In genomic region chr15:40436892-40437753, GRCh38 we compare ENCODE assay signal across 6 cellular contexts. TPM values are rescaled to one million over a fixed set of nuclear protein-coding genes. Genes with fewer than 3 reads are reported as not detected.
DNase-seq lines count a peak whose midpoint lies in the region; ATAC-seq and TF ChIP-seq lines count a peak whose summit lies in the region.

No MANE protein-coding gene starts in this region.

- H3K36me3 ChIP-seq in BLaER1 (no peaks in the 10 kb centered on the region; the same call in 1 of the 2 replicates), SK-N-MC (ENCODE audit: insufficient read depth, low read length) (no peaks in the 10 kb centered on the region)

- peaks cover 10% of the 10 kb centered on the region for H3K27me3 Mint-ChIP-seq in memory B cell
- H3K27me3 Mint-ChIP-seq in HFFc6 (ENCODE audit: insufficient read depth), result peaks cover 49% of the 10 kb centered on the region

- H3K9me3 Mint-ChIP-seq in memory B cell (no peaks in the 10 kb centered on the region), HFFc6 (no peaks in the 10 kb centered on the region)

- TF ChIP-seq CTCF in HFFc6 (IDR thresholded peaks at IDR 0.05), result no peak

- H3K27me3 ChIP-seq in BLaER1, result peaks cover 43% of the 10 kb centered on the region; the same call in 1 of the 2 replicates

- H3K9me3 ChIP-seq in BLaER1 (no peaks in the 10 kb centered on the region), SK-N-MC (ENCODE audit: low read depth, low read length) (no peaks in the 10 kb centered on the region)

- peak overlapping the region; percentile 68 for H3K4me3 ChIP-seq in BLaER1
- peak overlapping the region; percentile 74 for H3K4me3 ChIP-seq in SK-N-MC

- ATAC-seq in memory B cell (ENCODE audit: low read depth), result no peak
- no peak for ATAC-seq in GM21447 (IDR thresholded peaks at IDR 0.05; ENCODE audit: unreplicated experiment)
- ATAC-seq in HG03342 (IDR thresholded peaks at IDR 0.05; ENCODE audit: unreplicated experiment), result no peak

- H3K4me1 Mint-ChIP-seq in memory B cell (peaks cover 32% of the 10 kb centered on the region), HFFc6 (ENCODE audit: low read depth) (peaks cover 10% of the 10 kb centered on the region)

- H3K4me3 Mint-ChIP-seq in memory B cell, result peak overlapping the region; percentile 69
- H3K4me3 Mint-ChIP-seq in HFFc6, result no peak overlapping the region

- peak overlapping the region; percentile 74 for H3K9ac ChIP-seq in BLaER1
- peak overlapping the region; percentile 49 for H3K9ac ChIP-seq in SK-N-MC (ENCODE audit: insufficient read length)

- H4K20me1 ChIP-seq in BLaER1, result peaks cover 11% of the 10 kb centered on the region

- no peak for DNase-seq in SK-N-MC (ENCODE audit: low read depth, low spot score)
- peak in 1 of 2 donors; percentile 27 for DNase-seq in memory B cell (ENCODE audit: low spot score in 2 of 2)
- DNase-seq in HFFc6, result no peak

- H3K4me1 ChIP-seq in BLaER1, result peaks cover 61% of the 10 kb centered on the region

- peak overlapping the region; percentile 99 for H3K4me2 ChIP-seq in BLaER1

- peak overlapping the region; percentile 76; the same call in 1 of the 2 replicates for H3K27ac ChIP-seq in BLaER1
- no peak overlapping the region for H3K27ac ChIP-seq in SK-N-MC

- peaks cover 4% of the 10 kb centered on the region for H3K36me3 Mint-ChIP-seq in memory B cell
- no peaks in the 10 kb centered on the region for H3K36me3 Mint-ChIP-seq in HFFc6 (ENCODE audit: low read depth)

- no peak overlapping the region for H3K27ac Mint-ChIP-seq in memory B cell
- no peak overlapping the region for H3K27ac Mint-ChIP-seq in HFFc6

RNA-seq across cellular contexts. Expression of gene BAHD1, which starts 3.6 kb away (rescaled TPM):
- total RNA-seq in HFFc6 (2021; fragmentation: NEBNext Ultra II Directional; extraction: Animal tissue kit (Norgen Biotek cat#: 25700)), result 10 to 100 TPM; 12.7 to 14.4 (median 14.2) TPM

RNA-seq across cellular contexts. Expression of gene IVD, which starts 31.5 kb away (rescaled TPM):
- 10 to 100 TPM; 48.5 to 69.9 (median 50.4) TPM for total RNA-seq in HFFc6 (2021; fragmentation: NEBNext Ultra II Directional; extraction: Animal tissue kit (Norgen Biotek cat#: 25700))

RNA-seq across cellular contexts. Expression of gene CHST14, which starts 33.7 kb away (rescaled TPM):
- total RNA-seq in HFFc6 (2021; fragmentation: NEBNext Ultra II Directional; extraction: Animal tissue kit (Norgen Biotek cat#: 25700)), result 10 to 100 TPM; 26.3 to 32.5 (median 28.4) TPM

RNA-seq across cellular contexts. Expression of gene KNSTRN, which starts 54.6 kb away (rescaled TPM):
- total RNA-seq in HFFc6 (2021; fragmentation: NEBNext Ultra II Directional; extraction: Animal tissue kit (Norgen Biotek cat#: 25700)), result 10 to 100 TPM; 26.2 to 49.7 (median 47.5) TPM
